ENCODE assay signal across 2 cellular contexts in the genomic region with DNA sequence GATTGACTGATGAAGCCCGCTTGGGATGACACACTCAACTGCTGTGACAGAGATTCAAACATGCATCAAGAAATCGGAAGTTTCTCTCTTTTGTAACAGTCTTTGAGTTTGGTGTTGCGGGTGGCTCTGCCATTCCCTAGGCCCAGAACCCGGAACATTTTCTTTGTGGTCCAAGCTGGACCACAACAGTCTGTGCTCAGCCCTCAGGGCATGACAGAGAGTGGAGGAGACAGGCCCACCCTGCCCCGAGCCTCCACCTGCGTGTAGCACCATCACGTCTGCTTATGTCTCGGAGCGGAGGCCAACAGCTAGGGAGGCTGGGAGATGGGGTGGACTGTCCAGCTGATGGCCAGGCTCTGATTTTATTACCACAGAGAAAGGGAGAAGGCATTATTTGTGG.
"Had no signal": no experiment of that assay in that cellular context is flagged by ENCODE, and none has a peak within 500 bp of the region (broad histone marks: within the 10 kb centered on the region; RNA-seq: fewer than 3 reads in every experiment).

No MANE protein-coding gene starts in this region.

- H3K4me3 ChIP-seq: GM12878 had no signal

- DNase-seq: GF-D8 had no signal
